Comparison of ENCODE assay signal across 30 cellular contexts in genomic region chr2:181879295-181879694, GRCh38. TPM values are rescaled to one million over a fixed set of nuclear protein-coding genes. Genes with fewer than 3 reads are reported as not detected.
A peak's percentile ranks its signal among the peaks of the same experiment; 100 is the strongest.
DNase-seq lines count a peak whose midpoint lies in the region; ATAC-seq and TF ChIP-seq lines count a peak whose summit lies in the region.
"Had no signal": no experiment of that assay in that cellular context is flagged by ENCODE, and none has a peak within 500 bp of the region (broad histone marks: within the 10 kb centered on the region; RNA-seq: fewer than 3 reads in every experiment).

No MANE protein-coding gene starts in this region.

- H2AFZ ChIP-seq in DND-41 (ENCODE audit: low read depth, low read length): no peak overlapping the region

- intact Hi-C loops in Panc1 (cut with micrococcal nuclease; ENCODE audit: unreplicated experiment): no loop called here

- in situ Hi-C loops in Panc1 (cut with HindIII; ENCODE audit: low pct_unique_long_range_greater_than_20kb, low sequenced_read_pairs): no loop called here

- TF ChIP-seq CTCF in DND-41 (IDR thresholded peaks at IDR 0.05; ENCODE audit: borderline replicate concordance, extremely low read depth, low read length, poor library complexity, severe bottlenecking) (no peak), Panc1 (IDR thresholded peaks at IDR 0.05) (no peak)

- CTCF ChIA-PET in Panc1 (lab: Charles Lee): no interaction called here

- H3K27ac ChIP-seq in DND-41 (ENCODE audit: low read length): no peak overlapping the region
- 0 out of 2 replicates have a peak overlapping the region, but pooled peaks have one; percentile 25 for H3K27ac ChIP-seq in Panc1 (ENCODE audit: low read length)
- H3K27ac ChIP-seq: 22Rv1; A549; BLaER1; BLaER1 treated with 17β-estradiol and CSF1 and Interleukin-3, amounts not matched to agents 10 nM and 100 nM; C4-2B had no signal

- no peak overlapping the region for H3K4me2 ChIP-seq in DND-41 (ENCODE audit: insufficient read depth, low read length)
- H3K4me2 ChIP-seq: A549; BLaER1; BLaER1 treated with 17β-estradiol and CSF1 and Interleukin-3, amounts not matched to agents 10 nM and 100 nM had no signal

- H3K4me3 ChIP-seq in DND-41 (ENCODE audit: low read depth in 1 of 2, low read length in 2 of 2) (no peak overlapping the region), Panc1 (ENCODE audit: low read depth in 2 of 2, low read length in 2 of 2) (no peak overlapping the region)
- H3K4me3 ChIP-seq in Jurkat, Clone E6-1 (ENCODE audit: low read length): no peak overlapping the region
- H3K4me3 ChIP-seq: A549; BLaER1; BLaER1 treated with 17β-estradiol and CSF1 and Interleukin-3, amounts not matched to agents 10 nM and 100 nM had no signal

- H3K36me3 ChIP-seq in DND-41 (ENCODE audit: insufficient read depth, low read length) (no peaks in the 10 kb centered on the region), Panc1 (ENCODE audit: control insufficient read depth, insufficient read depth, low read length) (no peaks in the 10 kb centered on the region)
- H3K36me3 ChIP-seq: BE2C; BLaER1; BLaER1 treated with 17β-estradiol and CSF1 and Interleukin-3, amounts not matched to agents 10 nM and 100 nM had no signal

- H4K20me1 ChIP-seq in DND-41 (ENCODE audit: insufficient read depth, low read length): no peaks in the 10 kb centered on the region
- H4K20me1 ChIP-seq: BLaER1; BLaER1 treated with 17β-estradiol and CSF1 and Interleukin-3, amounts not matched to agents 10 nM and 100 nM had no signal

- POLR2A ChIA-PET in Panc1 (lab: Charles Lee): no interaction called here

- no peaks in the 10 kb centered on the region for H3K27me3 ChIP-seq in DND-41 (ENCODE audit: insufficient read depth, low read length, poor library complexity)
- no peaks in the 10 kb centered on the region for H3K27me3 ChIP-seq in Panc1 (ENCODE audit: control insufficient read depth, insufficient read depth, low read length)
- H3K27me3 ChIP-seq: BE2C; BLaER1; BLaER1 treated with 17β-estradiol and CSF1 and Interleukin-3, amounts not matched to agents 10 nM and 100 nM had no signal

- no peak overlapping the region for H3K9ac ChIP-seq in DND-41 (ENCODE audit: low read depth, low read length)
- H3K9ac ChIP-seq: BLaER1; BLaER1 treated with 17β-estradiol and CSF1 and Interleukin-3, amounts not matched to agents 10 nM and 100 nM had no signal

- DNase-seq in DND-41 (no peak), Panc1 (ENCODE audit: low read depth, low spot score) (no peak), dedifferentiated amniotic fluid mesenchymal stem cell (ENCODE audit: extremely low spot score) (no peak), NCI-H2171 treated with DMSO at 0.1 percent for 48 hours (lab: John Stamatoyannopoulos, UW) (no peak)
- DNase-seq in Jurkat, Clone E6-1 (ENCODE audit: low read depth, low spot score): peak; percentile 27
- DNase-seq: 8988T; ACHN; AML-193; BE2C; C1 segment of cervical spinal cord; Caco-2; Calu3; CD4-positive, alpha-beta memory T cell; CD4-positive, alpha-beta T cell; CD4-positive, CD25-positive, alpha-beta regulatory T cell; CD8-positive, alpha-beta memory T cell; CD8-positive, alpha-beta T cell; COR-L47; DMS 273 treated with DMSO at 0.1 percent for 48 hours; DMS153; DMS53; DMS79; DMS79 treated with DMSO at 0.1 percent for 48 hours; EL had no signal

- H3K4me1 ChIP-seq in DND-41 (ENCODE audit: insufficient read depth, low read length) (no peaks in the 10 kb centered on the region), Panc1 (ENCODE audit: control insufficient read depth, insufficient read depth, low read length) (no peaks in the 10 kb centered on the region)
- H3K4me1 ChIP-seq: BE2C, BLaER1 had no signal

- BruUV-seq in Panc1 (replicated peaks; lab: Mats Ljungman, UMichigan): no TSS peak

- H3K79me2 ChIP-seq in DND-41 (ENCODE audit: insufficient read depth, low read length): no peaks in the 10 kb centered on the region

- H3K9me3 ChIP-seq in DND-41 (ENCODE audit: insufficient read depth, low read length, severe bottlenecking): no peaks in the 10 kb centered on the region
- no peaks in the 10 kb centered on the region for H3K9me3 ChIP-seq in Panc1 (ENCODE audit: control insufficient read depth, insufficient read depth, low read depth, low read length)
- H3K9me3 ChIP-seq: A549; BE2C; BLaER1; BLaER1 treated with 17β-estradiol and CSF1 and Interleukin-3, amounts not matched to agents 10 nM and 100 nM; Caco-2 had no signal

- peak; percentile 57 for ATAC-seq in DND-41 (ENCODE audit: insufficient read depth, low read depth)
- no peak for ATAC-seq in Panc1
- ATAC-seq in HG03139 (IDR thresholded peaks at IDR 0.05; ENCODE audit: unreplicated experiment): no peak
- ATAC-seq: A549; CD8-positive, alpha-beta T cell had no signal

RNA-seq across cellular contexts. Expression of gene ITPRID2, which starts 12.2 kb away (rescaled TPM):
- 66.4 TPM for polyA plus RNA-seq in Jurkat, Clone E6-1 (2012; ENCODE audit: insufficient read depth, insufficient read length)
- total RNA-seq in Panc1 (2021; ENCODE audit: unreplicated experiment): 261 TPM
- polyA plus RNA-seq in Panc1 (2012; ENCODE audit: insufficient read length): 171 TPM
